Comparison of ENCODE assay signal across 1 cellular context in the genomic region with DNA sequence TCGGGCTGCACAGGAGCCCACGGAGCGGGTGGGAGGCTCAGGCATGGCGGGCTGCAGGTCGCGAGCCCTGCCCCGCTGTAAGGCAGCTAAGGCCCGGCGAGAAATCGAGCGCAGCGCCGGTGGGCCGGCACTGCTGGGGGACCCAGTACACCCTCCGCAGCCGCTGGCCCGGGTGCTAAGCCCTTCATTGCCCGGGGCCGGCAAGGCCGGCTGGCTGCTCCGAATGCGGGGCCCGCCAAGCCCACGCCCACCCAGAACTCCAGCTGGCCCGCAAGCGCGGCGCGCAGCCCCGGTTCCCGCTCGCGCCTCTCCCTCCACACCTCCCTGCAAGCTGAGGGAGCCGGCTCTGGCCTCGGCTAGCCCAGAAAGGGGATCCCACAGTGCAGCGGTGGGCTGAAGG.
TF ChIP-seq lines count a peak whose summit lies in the region.

No MANE protein-coding gene starts in this region.

TF ChIP-seq in K562, 482 proteins besides CTCF, POLR2A, EP300 and RAD21 (continued from another document):
- TF ChIP-seq, protein P1, sequence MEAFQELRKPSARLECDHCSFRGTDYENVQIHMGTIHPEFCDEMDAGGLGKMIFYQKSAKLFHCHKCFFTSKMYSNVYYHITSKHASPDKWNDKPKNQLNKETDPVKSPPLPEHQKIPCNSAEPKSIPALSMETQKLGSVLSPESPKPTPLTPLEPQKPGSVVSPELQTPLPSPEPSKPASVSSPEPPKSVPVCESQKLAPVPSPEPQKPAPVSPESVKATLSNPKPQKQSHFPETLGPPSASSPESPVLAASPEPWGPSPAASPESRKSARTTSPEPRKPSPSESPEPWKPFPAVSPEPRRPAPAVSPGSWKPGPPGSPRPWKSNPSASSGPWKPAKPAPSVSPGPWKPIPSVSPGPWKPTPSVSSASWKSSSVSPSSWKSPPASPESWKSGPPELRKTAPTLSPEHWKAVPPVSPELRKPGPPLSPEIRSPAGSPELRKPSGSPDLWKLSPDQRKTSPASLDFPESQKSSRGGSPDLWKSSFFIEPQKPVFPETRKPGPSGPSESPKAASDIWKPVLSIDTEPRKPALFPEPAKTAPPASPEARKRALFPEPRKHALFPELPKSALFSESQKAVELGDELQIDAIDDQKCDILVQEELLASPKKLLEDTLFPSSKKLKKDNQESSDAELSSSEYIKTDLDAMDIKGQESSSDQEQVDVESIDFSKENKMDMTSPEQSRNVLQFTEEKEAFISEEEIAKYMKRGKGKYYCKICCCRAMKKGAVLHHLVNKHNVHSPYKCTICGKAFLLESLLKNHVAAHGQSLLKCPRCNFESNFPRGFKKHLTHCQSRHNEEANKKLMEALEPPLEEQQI (IDR thresholded peaks at IDR 0.05) = peak; percentile 37; the same call in 1 of the 2 replicates
- peak; percentile 54 for TF ChIP-seq RBM22 (IDR thresholded peaks at IDR 0.05; ENCODE audit: low read depth, low read length, poor library complexity, severe bottlenecking)
